27 cellular contexts compared by ENCODE assay signal in genomic region chr3:188875413-188875812, GRCh38.
"Had no signal": no experiment of that assay in that cellular context is flagged by ENCODE, and none has a peak within 500 bp of the region (broad histone marks: within the 10 kb centered on the region; RNA-seq: fewer than 3 reads in every experiment).

No MANE protein-coding gene starts in this region.

- H3K27ac ChIP-seq: neutrophil, pancreas, psoas muscle, right lobe of liver, sigmoid colon, stomach, thoracic aorta, thyroid gland, tibial nerve, upper lobe of left lung, vagina had no signal

- H3K4me1 Mint-ChIP-seq: natural killer cell; nephron; stimulated activated effector memory CD8-positive, alpha-beta T cell treated with anti-CD3 and anti-CD28 coated beads, Interleukin-12 subunit alpha, Interleukin-12 subunit beta, amount 100 ng/mL, for 72 hours; stimulated activated naive B cell treated with anti-CD40 and anti-IgM and Interleukin-4, amounts not matched to agents 10 μg/mL and 1 μg/mL and 100 μg/mL, for 72 hours had no signal

- H3K4me1 ChIP-seq: pancreas, psoas muscle, stomach, thyroid gland, tibial nerve, upper lobe of left lung had no signal

- H3K27ac Mint-ChIP-seq: natural killer cell; nephron; progenitor cell of endocrine pancreas; stimulated activated effector memory CD8-positive, alpha-beta T cell treated with anti-CD3 and anti-CD28 coated beads, Interleukin-12 subunit alpha, Interleukin-12 subunit beta, amount 100 ng/mL, for 72 hours; stimulated activated naive CD8-positive, alpha-beta T cell treated with anti-CD3 and anti-CD28 coated beads, Interleukin-15, Interleukin-2, amounts not matched to agents 100 ng/mL and 50 ng/mL, for 24 hours had no signal

- H3K9me3 Mint-ChIP-seq: natural killer cell; nephron; stimulated activated effector memory CD8-positive, alpha-beta T cell treated with anti-CD3 and anti-CD28 coated beads, Interleukin-12 subunit alpha, Interleukin-12 subunit beta, amount 100 ng/mL, for 72 hours; stimulated activated naive B cell treated with anti-CD40 and anti-IgM and Interleukin-4, amounts not matched to agents 10 μg/mL and 1 μg/mL and 100 μg/mL, for 72 hours; stimulated activated naive CD8-positive, alpha-beta T cell treated with anti-CD3 and anti-CD28 coated beads, Interleukin-15, Interleukin-2, amounts not matched to agents 100 ng/mL and 50 ng/mL, for 24 hours had no signal

- H3K4me3 Mint-ChIP-seq: natural killer cell; nephron; stimulated activated effector memory CD8-positive, alpha-beta T cell treated with anti-CD3 and anti-CD28 coated beads, Interleukin-12 subunit alpha, Interleukin-12 subunit beta, amount 100 ng/mL, for 72 hours; stimulated activated naive B cell treated with anti-CD40 and anti-IgM and Interleukin-4, amounts not matched to agents 10 μg/mL and 1 μg/mL and 100 μg/mL, for 72 hours; stimulated activated naive CD8-positive, alpha-beta T cell treated with anti-CD3 and anti-CD28 coated beads, Interleukin-15, Interleukin-2, amounts not matched to agents 100 ng/mL and 50 ng/mL, for 24 hours had no signal

- ATAC-seq: natural killer cell; pancreas; psoas muscle; right cardiac atrium; right lobe of liver; stimulated activated effector memory CD8-positive, alpha-beta T cell treated with anti-CD3 and anti-CD28 coated beads, Interleukin-12 subunit alpha, Interleukin-12 subunit beta, amount 100 ng/mL, for 72 hours; stimulated activated naive B cell treated with anti-CD40 and anti-IgM and Interleukin-4, amounts not matched to agents 10 μg/mL and 1 μg/mL and 100 μg/mL, for 72 hours had no signal

- H3K27me3 ChIP-seq: neutrophil, pancreas, right lobe of liver, sigmoid colon, stomach, thyroid gland, tibial nerve, upper lobe of left lung, vagina had no signal

- H3K4me3 ChIP-seq: pancreas, psoas muscle, right lobe of liver, sigmoid colon, stomach, thoracic aorta, thyroid gland, tibial nerve, upper lobe of left lung, vagina had no signal

- DNase-seq: natural killer cell; nucleus accumbens; pancreas; posterior cingulate gyrus; psoas muscle; right cardiac atrium; right lobe of liver; sigmoid colon; small intestine; stimulated activated CD4-positive, alpha-beta T cell treated with anti-CD3 and anti-CD28 coated beads, Interleukin-15, amount 100 ng/mL, for 24 hours; stimulated activated CD4-positive, alpha-beta T cell treated with anti-CD3 and anti-CD28 coated beads, Interleukin-2, amount 100 ng/mL, for 24 hours; stimulated activated CD4-positive, alpha-beta T cell treated with anti-CD3 and anti-CD28 coated beads, Interleukin-2, amount 100 ng/mL, for 48 hours; stimulated activated CD4-positive, alpha-beta T cell treated with anti-CD3 and anti-CD28 coated beads, Interleukin-4, amount 100 ng/mL, for 24 hours; stimulated activated naive B cell treated with anti-CD40 and anti-IgM and Interleukin-4, amounts not matched to agents 10 μg/mL and 1 μg/mL and 100 μg/mL, for 72 hours; stimulated activated naive CD4-positive, alpha-beta T cell treated with Interleukin-2 at 50 U/mL for 16 hours; stomach; thyroid gland; trophoblast cell; upper lobe of left lung had no signal

- H3K27me3 Mint-ChIP-seq: progenitor cell of endocrine pancreas; stimulated activated naive B cell treated with anti-CD40 and anti-IgM and Interleukin-4, amounts not matched to agents 10 μg/mL and 1 μg/mL and 100 μg/mL, for 72 hours; stimulated activated naive CD8-positive, alpha-beta T cell treated with anti-CD3 and anti-CD28 coated beads, Interleukin-15, Interleukin-2, amounts not matched to agents 100 ng/mL and 50 ng/mL, for 24 hours had no signal

- H3K9me3 ChIP-seq: neutrophil, pancreas, psoas muscle, right lobe of liver, sigmoid colon, stomach, thoracic aorta, thyroid gland, tibial nerve, upper lobe of left lung, vagina had no signal

- H3K36me3 ChIP-seq: thyroid gland had no signal
